Comparison of ENCODE assay signal across 9 cellular contexts in the genomic region with DNA sequence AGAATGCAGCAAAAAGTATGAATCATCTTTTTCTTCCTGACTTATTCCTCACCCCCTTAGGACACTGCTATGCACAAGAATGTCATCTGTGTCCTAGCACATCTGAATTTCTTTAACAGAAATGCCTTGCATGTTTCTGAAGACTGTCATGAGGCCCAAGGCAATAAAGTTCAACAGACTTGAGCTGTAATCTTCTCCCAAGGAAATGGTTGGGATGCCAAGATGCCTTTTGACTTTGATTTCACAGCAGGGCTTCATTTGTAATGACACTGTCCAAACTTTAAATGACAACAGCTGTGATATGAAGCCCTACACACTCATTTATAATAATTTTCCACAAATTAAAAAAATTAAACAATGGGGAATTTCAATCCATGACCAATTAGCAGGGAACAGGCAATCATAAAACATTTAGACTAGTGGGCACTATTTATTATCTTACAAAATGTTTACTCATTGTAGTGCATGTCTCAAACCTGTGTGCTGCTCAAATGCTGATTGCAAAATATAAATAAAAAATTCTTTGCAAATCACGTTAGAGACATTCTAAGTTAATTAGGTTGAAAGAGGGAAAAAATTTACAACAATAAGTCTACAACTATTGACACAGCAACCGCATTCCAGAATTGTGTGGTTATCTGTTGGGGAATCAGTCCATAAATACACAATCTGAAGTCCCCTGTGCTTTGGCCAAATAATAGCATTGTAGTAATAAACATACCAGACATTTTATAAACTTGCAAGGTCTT.
DNase-seq lines count a peak whose midpoint lies in the region; TF ChIP-seq lines count a peak whose summit lies in the region.
"Had no signal": no experiment of that assay in that cellular context is flagged by ENCODE, and none has a peak within 500 bp of the region (broad histone marks: within the 10 kb centered on the region; RNA-seq: fewer than 3 reads in every experiment).

No MANE protein-coding gene starts in this region.

- no peak for TF ChIP-seq POLR2A in uterus (IDR thresholded peaks at IDR 0.05)

- H3K9me3 ChIP-seq in iPS-18a (ENCODE audit: control insufficient read depth, low read depth, low read length), result no peaks in the 10 kb centered on the region
- no peaks in the 10 kb centered on the region for H3K9me3 ChIP-seq in uterus
- H3K9me3 ChIP-seq: psoas muscle had no signal

- no peaks in the 10 kb centered on the region for H3K27me3 ChIP-seq in iPS-18a (ENCODE audit: control insufficient read depth, insufficient read depth, low read length)
- no peaks in the 10 kb centered on the region for H3K27me3 ChIP-seq in uterus

- no peaks in the 10 kb centered on the region for H3K36me3 ChIP-seq in iPS-18a (ENCODE audit: control insufficient read depth, low read depth, low read length)
- no peaks in the 10 kb centered on the region for H3K36me3 ChIP-seq in uterus

- H3K27ac ChIP-seq in iPS-18a (ENCODE audit: low read length) (peak overlapping the region; percentile 47), uterus (peak overlapping the region; percentile 10 to 47), coronary artery (no peak overlapping the region)
- H3K27ac ChIP-seq: psoas muscle had no signal

- peaks cover 36% of the 10 kb centered on the region for H3K4me1 ChIP-seq in iPS-18a (ENCODE audit: control insufficient read depth, low read depth, low read length)
- H3K4me1 ChIP-seq in uterus, result no peaks in the 10 kb centered on the region
- H3K4me1 ChIP-seq: psoas muscle had no signal

- in situ Hi-C loops in astrocyte of the cerebellum (cut with HindIII; ENCODE audit: low sequenced_read_pairs), result no loop called here

- no peak overlapping the region for H3K9ac ChIP-seq in iPS-18a (ENCODE audit: low read length)

- peak; percentile 99 for DNase-seq in HS-5 (ENCODE audit: low read depth)
- peak; percentile 62 for DNase-seq in astrocyte of the cerebellum (ENCODE audit: low read depth)
- DNase-seq in uterus, result no peak
- no peak for DNase-seq in activated CD4-positive, CD25-positive, alpha-beta regulatory T cell (lab: John Stamatoyannopoulos, UW)
- DNase-seq in coronary artery (ENCODE audit: low spot score), result no peak
- DNase-seq in posterior cingulate gyrus, result no peak
- DNase-seq: activated CD4-positive, alpha-beta T cell treated with anti-CD3 and anti-CD28 coated beads, Interleukin-2, amount 10 ng/mL, durations not matched to agents 7 days and 5 days; psoas muscle had no signal

- TF ChIP-seq CTCF in astrocyte of the cerebellum (IDR thresholded peaks at IDR 0.05; ENCODE audit: low read depth, low read length, missing control alignments) (no peak), uterus (IDR thresholded peaks at IDR 0.05) (no peak), coronary artery (IDR thresholded peaks at IDR 0.05) (no peak)

- intact Hi-C loops in uterus (cut with DNase I; ENCODE audit: low total_unique reads) (no loop called here), posterior cingulate gyrus (cut with DNase I) (no loop called here)

- H3K4me3 ChIP-seq in astrocyte of the cerebellum (ENCODE audit: low read depth, low read length), result no peak overlapping the region
- H3K4me3 ChIP-seq in iPS-18a (ENCODE audit: low read length), result peak overlapping the region; percentile 23
- H3K4me3 ChIP-seq in uterus, result no peak overlapping the region
- no peak overlapping the region for H3K4me3 ChIP-seq in coronary artery
- H3K4me3 ChIP-seq: psoas muscle had no signal

Comparison
In these comparisons a context has a peak if more than half of its experiments do, and no peak if none do; other contexts are left out.
1. DNase-seq: peak in HS-5 (single experiment) and astrocyte of the cerebellum (single experiment); none in uterus (0 of 2), activated CD4-positive, CD25-positive, alpha-beta regulatory T cell (0 of 4), coronary artery (single experiment) and posterior cingulate gyrus (0 of 10).
2. H3K27ac ChIP-seq: peak in iPS-18a (single experiment) and uterus (2 of 2); none in coronary artery (0 of 2).